In genomic region chr6:66897576-66897975, GRCh38 we compare ENCODE assay signal across 14 cellular contexts.
A peak's percentile ranks its signal among the peaks of the same experiment; 100 is the strongest.
DNase-seq lines count a peak whose midpoint lies in the region; ATAC-seq and TF ChIP-seq lines count a peak whose summit lies in the region.
"Had no signal": no experiment of that assay in that cellular context is flagged by ENCODE, and none has a peak within 500 bp of the region (broad histone marks: within the 10 kb centered on the region; RNA-seq: fewer than 3 reads in every experiment).

No MANE protein-coding gene starts in this region.

- TF ChIP-seq CTCF in DND-41 (IDR thresholded peaks at IDR 0.05; ENCODE audit: borderline replicate concordance, extremely low read depth, low read length, poor library complexity, severe bottlenecking), result no peak

- H3K27ac Mint-ChIP-seq in activated T-helper 1 cell treated with anti-CD3 and anti-CD28 coated beads, Interleukin-12 subunit alpha, Interleukin-12 subunit beta, Interleukin-2, Interleukin-4 antibody, amounts not matched to agents 30 ng/mL and 10 ng/mL and 1 ng/mL, durations not matched to agents 14 hours and 24 hours and 36 hours, result no peak overlapping the region
- H3K27ac Mint-ChIP-seq: activated naive CD4-positive, alpha-beta T cell treated with anti-CD3 and anti-CD28 coated beads, Interleukin-2, amount 50 U/mL, for 72 hours had no signal

- no peaks in the 10 kb centered on the region for H3K36me3 Mint-ChIP-seq in activated T-helper 1 cell treated with anti-CD3 and anti-CD28 coated beads, Interleukin-12 subunit alpha, Interleukin-12 subunit beta, Interleukin-2, Interleukin-4 antibody, amounts not matched to agents 30 ng/mL and 10 ng/mL and 1 ng/mL, durations not matched to agents 14 hours and 24 hours and 36 hours (ENCODE audit: low read depth)
- H3K36me3 Mint-ChIP-seq: activated naive CD4-positive, alpha-beta T cell treated with anti-CD3 and anti-CD28 coated beads, Interleukin-2, amount 50 U/mL, for 72 hours had no signal

- no peak overlapping the region for H3K27ac ChIP-seq in DND-41 (ENCODE audit: low read length)
- H3K27ac ChIP-seq: dorsolateral prefrontal cortex, tibial nerve had no signal

- no peaks in the 10 kb centered on the region for H3K36me3 ChIP-seq in DND-41 (ENCODE audit: insufficient read depth, low read length)
- H3K36me3 ChIP-seq: tibial nerve had no signal

- intact Hi-C loops in activated T-helper 1 cell treated with anti-CD3 and anti-CD28 coated beads, Interleukin-12 subunit alpha, Interleukin-12 subunit beta, Interleukin-2, Interleukin-4 antibody, amounts not matched to agents 30 ng/mL and 10 ng/mL and 1 ng/mL, durations not matched to agents 14 hours and 24 hours and 36 hours (cut with micrococcal nuclease), result no loop called here

- no peaks in the 10 kb centered on the region for H4K20me1 ChIP-seq in DND-41 (ENCODE audit: insufficient read depth, low read length)

- peaks cover 27% of the 10 kb centered on the region for H3K9me3 Mint-ChIP-seq in activated T-helper 1 cell treated with anti-CD3 and anti-CD28 coated beads, Interleukin-12 subunit alpha, Interleukin-12 subunit beta, Interleukin-2, Interleukin-4 antibody, amounts not matched to agents 30 ng/mL and 10 ng/mL and 1 ng/mL, durations not matched to agents 14 hours and 24 hours and 36 hours

- H3K27me3 ChIP-seq in DND-41 (ENCODE audit: insufficient read depth, low read length, poor library complexity), result no peaks in the 10 kb centered on the region
- H3K27me3 ChIP-seq: dorsolateral prefrontal cortex, tibial nerve had no signal

- peak; percentile 29 for DNase-seq in DND-41
- DNase-seq in KBM-7, result peak; percentile 32
- peak; percentile 46 for DNase-seq in SKM-1 treated with dmso at 0.1 percent for 144 hours (lab: John Stamatoyannopoulos, UW; ENCODE audit: unreplicated experiment)
- DNase-seq in iris pigment epithelial cell (ENCODE audit: low read depth), result peak; percentile 68
- DNase-seq in activated T-helper 1 cell treated with anti-CD3 and anti-CD28 coated beads, Interleukin-12 subunit alpha, Interleukin-12 subunit beta, Interleukin-2, Interleukin-4 antibody, amounts not matched to agents 30 ng/mL and 10 ng/mL and 1 ng/mL, durations not matched to agents 14 hours and 24 hours and 36 hours (ENCODE audit: low spot score), result no peak
- DNase-seq: activated CD4-positive, alpha-beta T cell treated with anti-CD3 and anti-CD28 coated beads, Interleukin-2, amount 50 U/mL, for 1 hour; DMS153; dorsolateral prefrontal cortex had no signal

- peaks cover 3% of the 10 kb centered on the region for H3K9me3 ChIP-seq in DND-41 (ENCODE audit: insufficient read depth, low read length, severe bottlenecking)

- H3K4me3 Mint-ChIP-seq in activated T-helper 1 cell treated with anti-CD3 and anti-CD28 coated beads, Interleukin-12 subunit alpha, Interleukin-12 subunit beta, Interleukin-2, Interleukin-4 antibody, amounts not matched to agents 30 ng/mL and 10 ng/mL and 1 ng/mL, durations not matched to agents 14 hours and 24 hours and 36 hours, result no peak overlapping the region

- H3K79me2 ChIP-seq in DND-41 (ENCODE audit: insufficient read depth, low read length), result no peaks in the 10 kb centered on the region

- no peak for ATAC-seq in DND-41 (ENCODE audit: insufficient read depth, low read depth)
- ATAC-seq in HG02642 (IDR thresholded peaks at IDR 0.05; ENCODE audit: poor library complexity, unreplicated experiment), result no peak
- ATAC-seq in GM18520 (IDR thresholded peaks at IDR 0.05; ENCODE audit: unreplicated experiment), result no peak
- ATAC-seq in GM18502 (IDR thresholded peaks at IDR 0.05; ENCODE audit: poor library complexity, unreplicated experiment), result no peak
- ATAC-seq: activated naive CD4-positive, alpha-beta T cell treated with anti-CD3 and anti-CD28 coated beads, Interleukin-2, amount 50 U/mL, for 72 hours; right cardiac atrium had no signal

- in situ Hi-C loops in KBM-7 (cut with MboI; ENCODE audit: low pct_unique_long_range_greater_than_20kb, low sequenced_read_pairs), result no loop called here

- H3K4me2 ChIP-seq in DND-41 (ENCODE audit: insufficient read depth, low read length), result no peak overlapping the region

- no peaks in the 10 kb centered on the region for H3K4me1 ChIP-seq in DND-41 (ENCODE audit: insufficient read depth, low read length)

- no peak overlapping the region for H3K9ac ChIP-seq in DND-41 (ENCODE audit: low read depth, low read length)

- no peaks in the 10 kb centered on the region for H3K4me1 Mint-ChIP-seq in activated T-helper 1 cell treated with anti-CD3 and anti-CD28 coated beads, Interleukin-12 subunit alpha, Interleukin-12 subunit beta, Interleukin-2, Interleukin-4 antibody, amounts not matched to agents 30 ng/mL and 10 ng/mL and 1 ng/mL, durations not matched to agents 14 hours and 24 hours and 36 hours (ENCODE audit: low read depth)

- no peaks in the 10 kb centered on the region for H3K27me3 Mint-ChIP-seq in activated T-helper 1 cell treated with anti-CD3 and anti-CD28 coated beads, Interleukin-12 subunit alpha, Interleukin-12 subunit beta, Interleukin-2, Interleukin-4 antibody, amounts not matched to agents 30 ng/mL and 10 ng/mL and 1 ng/mL, durations not matched to agents 14 hours and 24 hours and 36 hours (ENCODE audit: insufficient read depth)

- no peak overlapping the region for H2AFZ ChIP-seq in DND-41 (ENCODE audit: low read depth, low read length)

- no peak overlapping the region for H3K4me3 ChIP-seq in DND-41 (ENCODE audit: low read depth in 1 of 2, low read length in 2 of 2)
- H3K4me3 ChIP-seq: dorsolateral prefrontal cortex, tibial nerve had no signal
